ENCODE assay signal across 19 cellular contexts in the genomic region with DNA sequence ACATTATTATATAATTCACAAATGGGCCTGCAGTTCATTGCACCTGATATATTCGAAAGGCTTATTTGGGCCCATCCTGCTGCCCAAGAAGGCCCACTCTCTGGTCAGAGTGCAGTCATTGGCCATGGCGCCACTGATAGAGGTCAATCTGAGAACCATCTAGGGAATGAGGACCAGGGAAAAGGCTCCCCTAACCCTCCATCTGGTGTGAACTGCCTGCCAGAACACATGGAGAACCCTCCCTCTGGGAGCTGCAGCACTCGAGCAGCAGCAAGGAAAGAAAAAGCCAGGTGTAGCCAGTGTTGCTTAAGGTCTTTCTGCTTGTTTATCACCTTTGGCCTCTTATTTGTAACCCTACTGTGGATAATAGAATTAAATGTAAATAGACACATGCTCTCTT.
"Had no signal": no experiment of that assay in that cellular context is flagged by ENCODE, and none has a peak within 500 bp of the region (broad histone marks: within the 10 kb centered on the region; RNA-seq: fewer than 3 reads in every experiment).

No MANE protein-coding gene starts in this region.

- H3K4me3 ChIP-seq: left lung, lung, upper lobe of left lung had no signal

- H3K27me3 ChIP-seq: left lung, upper lobe of left lung had no signal

- H3K4me1 ChIP-seq: left lung, upper lobe of left lung had no signal

- H3K9me3 ChIP-seq: left lung, upper lobe of left lung had no signal

- DNase-seq: activated CD4-positive, alpha-beta memory T cell treated with anti-CD3 and anti-CD28 coated beads, Interleukin-2, amount 10 ng/mL, durations not matched to agents 7 days and 5 days; activated CD4-positive, alpha-beta T cell treated with anti-CD3 and anti-CD28 coated beads, Interleukin-2, amount 10 ng/mL, durations not matched to agents 24 days and 14 days; activated effector memory CD4-positive, alpha-beta T cell treated with Interleukin-2 at 50 U/mL for 16 hours; activated naive CD4-positive, alpha-beta T cell treated with anti-CD3 and anti-CD28 coated beads for 36 hours; activated T-cell treated with anti-CD3 and anti-CD28 coated beads, Interleukin-2, amount 50 U/mL, for 72 hours; amygdala; cerebellar nuclear complex; effector CD4-positive, alpha-beta T cell; foreskin fibroblast; immature natural killer cell; left lung; naive B cell; occipital lobe; stimulated activated CD4-positive, alpha-beta T cell treated with anti-CD3 and anti-CD28 coated beads, Interleukin-4, amount 100 ng/mL, for 24 hours; stimulated activated naive CD8-positive, alpha-beta T cell treated with anti-CD3 and anti-CD28 coated beads, Interleukin-15, Interleukin-2, amounts not matched to agents 100 U/mL and 50 U/mL, for 24 hours; upper lobe of left lung had no signal

- H3K27ac ChIP-seq: left lung, upper lobe of left lung, VCaP had no signal

- ATAC-seq: activated CD4-positive, CD25-positive, alpha-beta regulatory T cell treated with anti-CD3 and anti-CD28 coated beads, Interleukin-2, amount 50 U/mL, for 24 hours; activated T-cell treated with anti-CD3 and anti-CD28 coated beads, Interleukin-2, amount 50 U/mL, for 72 hours; left lung; stimulated activated naive CD8-positive, alpha-beta T cell treated with anti-CD3 and anti-CD28 coated beads, Interleukin-15, Interleukin-2, amounts not matched to agents 100 U/mL and 50 U/mL, for 24 hours had no signal

- H3K36me3 ChIP-seq: left lung, upper lobe of left lung had no signal
